1 cellular context compared by ENCODE assay signal in genomic region chr17:78718575-78719209, GRCh38.
TF ChIP-seq lines count a peak whose summit lies in the region.

No MANE protein-coding gene starts in this region.

TF ChIP-seq in HepG2, 621 proteins besides CTCF, POLR2A, EP300 and RAD21 (continued from another document and continues in another):
- TF ChIP-seq ZNF609 (CRISPR knock-in tag; IDR thresholded peaks at IDR 0.05; ENCODE audit: borderline replicate concordance): no peak
- no peak for TF ChIP-seq CREBL2 (CRISPR knock-in tag; IDR thresholded peaks at IDR 0.05; ENCODE audit: borderline replicate concordance)
- no peak for TF ChIP-seq SNAPC4 (CRISPR knock-in tag; IDR thresholded peaks at IDR 0.05)
- peak; percentile 4 for TF ChIP-seq TEAD3 (CRISPR knock-in tag; optimal IDR thresholded peaks at IDR 0.05; ENCODE audit: borderline replicate concordance)
- TF ChIP-seq THRA (CRISPR knock-in tag; IDR thresholded peaks at IDR 0.05; ENCODE audit: borderline replicate concordance): no peak
- TF ChIP-seq MZF1 (CRISPR knock-in tag; IDR thresholded peaks at IDR 0.05; ENCODE audit: borderline replicate concordance): no peak
- TF ChIP-seq ZMYM2 (CRISPR knock-in tag; IDR thresholded peaks at IDR 0.05): no peak
- TF ChIP-seq ZNF275 (CRISPR knock-in tag; IDR thresholded peaks at IDR 0.05; ENCODE audit: borderline replicate concordance): no peak
- no peak for TF ChIP-seq ZBTB3 (CRISPR knock-in tag; IDR thresholded peaks at IDR 0.05; ENCODE audit: borderline replicate concordance, low read depth)
- 0 out of 2 replicates have a peak, but pooled peaks have one; percentile 34 for TF ChIP-seq ZFP91 (CRISPR knock-in tag; IDR thresholded peaks at IDR 0.05; ENCODE audit: borderline replicate concordance)
- TF ChIP-seq MTA3 (CRISPR knock-in tag; IDR thresholded peaks at IDR 0.05): no peak
- TF ChIP-seq RBM22 (optimal IDR thresholded peaks at IDR 0.05; ENCODE audit: low read length): no peak
- no peak for TF ChIP-seq ZNF709 (CRISPR knock-in tag; IDR thresholded peaks at IDR 0.05)
- TF ChIP-seq ZNF362 (CRISPR knock-in tag; IDR thresholded peaks at IDR 0.05; ENCODE audit: borderline replicate concordance): no peak
- TF ChIP-seq ETV6 (CRISPR knock-in tag; conservative IDR thresholded peaks at IDR 0.05): no peak
- TF ChIP-seq ZNF569 (CRISPR knock-in tag; IDR thresholded peaks at IDR 0.05; ENCODE audit: borderline replicate concordance): no peak
- no peak for TF ChIP-seq ZNF670 (CRISPR knock-in tag; IDR thresholded peaks at IDR 0.05; ENCODE audit: borderline replicate concordance)
- no peak for TF ChIP-seq TFDP2 (CRISPR knock-in tag; IDR thresholded peaks at IDR 0.05)
- no peak for TF ChIP-seq FOXK2 (IDR thresholded peaks at IDR 0.05)
- no peak for TF ChIP-seq NR2F6 (IDR thresholded peaks at IDR 0.05)
- no peak for TF ChIP-seq NR2F6 (CRISPR knock-in tag; IDR thresholded peaks at IDR 0.05)
- no peak for TF ChIP-seq ELK4 (CRISPR knock-in tag; IDR thresholded peaks at IDR 0.05; ENCODE audit: borderline replicate concordance)
- TF ChIP-seq MIER2 (CRISPR knock-in tag; IDR thresholded peaks at IDR 0.05): no peak
- no peak for TF ChIP-seq NFATC3 (CRISPR knock-in tag; IDR thresholded peaks at IDR 0.05)
- no peak for TF ChIP-seq ZNF883 (CRISPR knock-in tag; IDR thresholded peaks at IDR 0.05; ENCODE audit: not compliant biosample characterization)
- TF ChIP-seq ZXDC (CRISPR knock-in tag; IDR thresholded peaks at IDR 0.05): no peak
- TF ChIP-seq ZSCAN29 (CRISPR knock-in tag; conservative IDR thresholded peaks at IDR 0.05): 0 out of 2 replicates have a peak, but pooled peaks have one; percentile 70
- no peak for TF ChIP-seq NFKB2 (CRISPR knock-in tag; IDR thresholded peaks at IDR 0.05; ENCODE audit: borderline replicate concordance)
- TF ChIP-seq MXD4 (CRISPR knock-in tag; IDR thresholded peaks at IDR 0.05): no peak
- peak; percentile 96 for TF ChIP-seq ZNF629 (CRISPR knock-in tag; conservative IDR thresholded peaks at IDR 0.05)
- no peak for TF ChIP-seq ZFP41 (CRISPR knock-in tag; IDR thresholded peaks at IDR 0.05; ENCODE audit: borderline replicate concordance)
- TF ChIP-seq TFDP1 (CRISPR knock-in tag; IDR thresholded peaks at IDR 0.05; ENCODE audit: borderline replicate concordance): no peak
